In the genomic region with DNA sequence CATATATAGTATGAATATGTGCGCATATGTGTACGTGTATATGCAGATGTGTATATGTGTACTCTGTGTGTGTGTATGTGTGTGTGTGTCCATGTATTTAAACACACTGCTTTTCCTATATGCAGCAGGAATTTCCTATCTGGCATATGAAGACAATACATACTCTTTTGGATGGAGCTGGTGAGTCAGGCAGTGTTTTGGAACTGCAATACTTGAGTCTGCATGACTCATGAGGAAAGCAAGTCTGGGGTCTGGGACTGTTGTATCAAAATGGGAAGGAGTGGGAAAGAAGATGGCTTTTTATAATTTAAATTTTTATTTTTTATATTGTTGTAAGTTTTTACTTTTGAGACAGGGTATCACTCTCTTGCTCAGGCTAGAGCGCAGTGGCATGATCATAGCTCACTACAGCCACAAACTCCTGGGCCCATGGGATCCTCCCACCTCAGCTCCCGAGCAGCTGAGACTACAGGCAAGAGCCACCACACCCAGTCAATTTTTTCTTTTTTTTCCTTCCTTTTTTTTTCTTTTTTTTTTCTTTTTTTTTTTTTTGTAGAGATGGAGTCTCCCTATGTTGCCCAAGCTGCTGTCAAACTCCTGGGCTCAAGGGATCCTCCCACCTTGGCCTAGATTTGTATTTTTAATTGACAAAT, we compare ENCODE assay signal across 14 cellular contexts.
DNase-seq lines count a peak whose midpoint lies in the region; ATAC-seq, FAIRE-seq and TF ChIP-seq lines count a peak whose summit lies in the region.
"Had no signal": no experiment of that assay in that cellular context is flagged by ENCODE, and none has a peak within 500 bp of the region (broad histone marks: within the 10 kb centered on the region; RNA-seq: fewer than 3 reads in every experiment).

No MANE protein-coding gene starts in this region.

- intact Hi-C loops in activated B cell treated with CpG ODN at 0.5 μM for 24 hours (cut with micrococcal nuclease): no loop called here

- H3K4me3 Mint-ChIP-seq in activated B cell treated with CpG ODN at 0.5 μM for 24 hours: peak overlapping the region; percentile 19

- FAIRE-seq in A549 (lab: Jason Lieb, UNC) (no peak), H54 (lab: Jason Lieb, UNC) (peak; percentile 95)
- FAIRE-seq: H1 had no signal

- WGBS in A549 (ENCODE audit: missing lambda C conversion rate): 70% methylated on average over 4 of the region's 4 CpGs

- no peak for TF ChIP-seq RAD21 in A549 (conservative IDR thresholded peaks at IDR 0.05 in 1 of 2, IDR thresholded peaks at IDR 0.05 in 1 of 2)

- peaks cover 64% of the 10 kb centered on the region for H3K4me1 Mint-ChIP-seq in activated B cell treated with CpG ODN at 0.5 μM for 24 hours

- no peak for TF ChIP-seq POLR2A in A549 (IDR thresholded peaks at IDR 0.05; ENCODE audit: low read length)
- no peak for TF ChIP-seq POLR2A in H54 (IDR thresholded peaks at IDR 0.05; ENCODE audit: low read depth, low read length)

- no peaks in the 10 kb centered on the region for H3K9me3 Mint-ChIP-seq in activated B cell treated with CpG ODN at 0.5 μM for 24 hours

- peak overlapping the region; percentile 80 to 93 for H3K27ac ChIP-seq in A549
- H3K27ac ChIP-seq: SK-N-MC had no signal

- TF ChIP-seq EP300 in A549 (IDR thresholded peaks at IDR 0.05): no peak

- CTCF ChIA-PET in A549 (lab: Yijun Ruan, JAX) (interaction anchor here (1.7 kb wide), 3 partner anchors 73 to 357 kb away, joined by 3 to 9 read pairs (median 4); partner anchors contain the start of gene ATXN1), activated B cell treated with CpG ODN at 0.5 μM for 24 hours (lab: Charles Lee) (no interaction called here)

- POLR2A ChIA-PET in A549 (lab: Yijun Ruan, JAX) (interaction anchor here (0.6 to 1.7 kb wide), 3 partner anchors 61 to 73 kb away, joined by 3 to 6 read pairs (median 5); partner anchors contain the start of gene ATXN1), activated B cell treated with CpG ODN at 0.5 μM for 24 hours (lab: Charles Lee) (interaction anchor here (0.6 to 1.9 kb wide), 6 partner anchors 8 to 807 kb away, joined by 3 to 10 read pairs (median 4); partner anchors contain the start of gene ATXN1)

- no peaks in the 10 kb centered on the region for H3K36me3 Mint-ChIP-seq in activated B cell treated with CpG ODN at 0.5 μM for 24 hours (ENCODE audit: low read depth)

- ATAC-seq in A549 (peak; percentile 73 to 81), activated B cell treated with CpG ODN at 0.5 μM for 24 hours (ENCODE audit: low read depth) (no peak), HG02852 (IDR thresholded peaks at IDR 0.05; ENCODE audit: unreplicated experiment) (no peak), HG03439 (IDR thresholded peaks at IDR 0.05; ENCODE audit: unreplicated experiment) (no peak)
- ATAC-seq: left lobe of liver had no signal

- H3K4me2 ChIP-seq in A549: peak overlapping the region; percentile 63

- DNase-seq in A549 (ENCODE audit: low read depth in 1 of 2, low spot score in 1 of 2) (peak in 1 of 2 experiments; percentile 68), H54 (ENCODE audit: insufficient read length, low spot score) (no peak), activated B cell treated with CpG ODN at 0.5 μM for 24 hours (no peak), fibroblast of the conjunctiva (ENCODE audit: low read depth) (peak; percentile 73), DMS79 (lab: John Stamatoyannopoulos, UW) (no peak), NCI-H2107 (lab: John Stamatoyannopoulos, UW) (no peak)
- DNase-seq: activated T-cell treated with anti-CD3 and anti-CD28 coated beads for 4 hours; effector CD4-positive, alpha-beta T cell; NCI-H2171 treated with DMSO at 0.1 percent for 48 hours had no signal

- H3K4me3 ChIP-seq in A549: no peak overlapping the region
- H3K4me3 ChIP-seq: SK-N-MC had no signal

- TF ChIP-seq CTCF in A549 (IDR thresholded peaks at IDR 0.05) (no peak), activated B cell treated with CpG ODN at 0.5 μM for 24 hours (IDR thresholded peaks at IDR 0.05) (no peak)

- no peaks in the 10 kb centered on the region for H3K9me3 ChIP-seq in A549

- no peak overlapping the region for H3K27ac Mint-ChIP-seq in activated B cell treated with CpG ODN at 0.5 μM for 24 hours

- peaks cover 82% of the 10 kb centered on the region for H3K4me1 ChIP-seq in A549

- H3K27me3 Mint-ChIP-seq in activated B cell treated with CpG ODN at 0.5 μM for 24 hours: no peaks in the 10 kb centered on the region

TF ChIP-seq in A549, 52 proteins besides CTCF, POLR2A, EP300 and RAD21:
- TF ChIP-seq JUNB (IDR thresholded peaks at IDR 0.05): peak; percentile 65
- no peak for TF ChIP-seq POLR2AphosphoS2 (conservative IDR thresholded peaks at IDR 0.05; ENCODE audit: low read length)
- TF ChIP-seq, protein P1, sequence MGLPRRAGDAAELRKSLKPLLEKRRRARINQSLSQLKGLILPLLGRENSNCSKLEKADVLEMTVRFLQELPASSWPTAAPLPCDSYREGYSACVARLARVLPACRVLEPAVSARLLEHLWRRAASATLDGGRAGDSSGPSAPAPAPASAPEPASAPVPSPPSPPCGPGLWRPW (IDR thresholded peaks at IDR 0.05): no peak
- peak; percentile 65; the same call in 1 of the 2 replicates for TF ChIP-seq FOSL2 (IDR thresholded peaks at IDR 0.05)
- TF ChIP-seq FOSL2 (CRISPR knock-in tag; IDR thresholded peaks at IDR 0.05): peak; percentile 87
- TF ChIP-seq CEBPB (IDR thresholded peaks at IDR 0.05): no peak; a peak in 1 of 4 replicates
- TF ChIP-seq HOXA7 (CRISPR knock-in tag; IDR thresholded peaks at IDR 0.05): no peak
- no peak for TF ChIP-seq ZC3H11A (IDR thresholded peaks at IDR 0.05)
- TF ChIP-seq FOXS1 (CRISPR knock-in tag; IDR thresholded peaks at IDR 0.05): no peak
- no peak for TF ChIP-seq RFX5 (IDR thresholded peaks at IDR 0.05)
- no peak for TF ChIP-seq SREBF2 (IDR thresholded peaks at IDR 0.05)
- TF ChIP-seq KDM5A (IDR thresholded peaks at IDR 0.05): no peak

Comparison
In these comparisons a context has a peak if more than half of its experiments do, and no peak if none do; other contexts are left out.
1. ATAC-seq: peak in A549 (2 of 2); none in activated B cell treated with CpG ODN at 0.5 μM for 24 hours (single experiment), HG02852 (single experiment) and HG03439 (single experiment).